Comparison of ENCODE assay signal across 10 cellular contexts in the genomic region with DNA sequence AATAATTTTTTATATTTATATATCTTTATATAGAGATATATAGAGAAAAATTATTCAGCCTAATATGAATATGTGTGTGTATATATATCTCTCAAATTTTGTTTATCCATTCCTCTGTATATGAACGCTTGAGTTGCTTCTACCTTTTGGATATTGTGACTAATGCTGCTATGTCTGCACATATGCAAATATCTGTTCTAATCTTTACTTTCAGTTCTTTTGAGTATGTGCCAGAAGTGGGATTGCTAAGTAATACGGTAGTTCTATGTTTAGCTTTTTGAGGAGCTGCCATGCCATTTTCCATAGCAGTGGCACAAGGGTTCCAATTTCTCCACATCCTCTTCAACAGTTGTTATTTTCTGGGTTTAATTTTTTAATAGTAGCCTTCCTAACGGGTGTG.
A peak's percentile ranks its signal among the peaks of the same experiment; 100 is the strongest.
DNase-seq lines count a peak whose midpoint lies in the region; ATAC-seq and TF ChIP-seq lines count a peak whose summit lies in the region.
"Had no signal": no experiment of that assay in that cellular context is flagged by ENCODE, and none has a peak within 500 bp of the region (broad histone marks: within the 10 kb centered on the region; RNA-seq: fewer than 3 reads in every experiment).

No MANE protein-coding gene starts in this region.

- no peak overlapping the region for H3K27ac ChIP-seq in thyroid gland

- whole genome bisulfite sequencing in thyroid gland, 2 donors: 76 to 85% methylated on average over 3 of the region's 3 CpGs

- no peaks in the 10 kb centered on the region for H3K27me3 Mint-ChIP-seq in activated T-helper 17 cell treated with anti-CD3 and anti-CD28 coated beads, Interleukin-2, amount 50 U/mL, for 72 hours
- H3K27me3 Mint-ChIP-seq in nephron progenitor cell (ENCODE audit: low read depth, poor library complexity): peaks cover 6% of the 10 kb centered on the region
- H3K27me3 Mint-ChIP-seq: central memory CD8-positive, alpha-beta T cell had no signal

- peak; percentile 34 for DNase-seq in GM06990 (ENCODE audit: extremely low read depth, insufficient read length)
- DNase-seq in stimulated activated CD4-positive, alpha-beta T cell treated with anti-CD3 and anti-CD28 coated beads, Interleukin-2, amount 100 ng/mL, for 24 hours: no peak
- no peak for DNase-seq in thyroid gland
- no peak for DNase-seq in NCI-H146 (lab: John Stamatoyannopoulos, UW)
- no peak for DNase-seq in nephron progenitor cell
- DNase-seq: Kasumi-1 had no signal

- no peaks in the 10 kb centered on the region for H3K4me1 ChIP-seq in thyroid gland

- no peaks in the 10 kb centered on the region for H3K9me3 ChIP-seq in thyroid gland

- no peaks in the 10 kb centered on the region for H3K36me3 ChIP-seq in GM06990 (ENCODE audit: control insufficient read depth, insufficient read depth, low read length)
- H3K36me3 ChIP-seq in thyroid gland: no peaks in the 10 kb centered on the region

- H3K9me3 Mint-ChIP-seq in activated T-helper 17 cell treated with anti-CD3 and anti-CD28 coated beads, Interleukin-2, amount 50 U/mL, for 72 hours: no peaks in the 10 kb centered on the region
- no peaks in the 10 kb centered on the region for H3K9me3 Mint-ChIP-seq in nephron progenitor cell
- H3K9me3 Mint-ChIP-seq: central memory CD8-positive, alpha-beta T cell had no signal

- no peak for TF ChIP-seq POLR2A in thyroid gland (IDR thresholded peaks at IDR 0.05)

- H3K27me3 ChIP-seq in GM06990 (replicated peaks; ENCODE audit: control insufficient read depth, insufficient read depth, low read length): no peaks in the 10 kb centered on the region
- H3K27me3 ChIP-seq in thyroid gland: no peaks in the 10 kb centered on the region

- peak overlapping the region; percentile 71 for H3K27ac Mint-ChIP-seq in activated T-helper 17 cell treated with anti-CD3 and anti-CD28 coated beads, Interleukin-2, amount 50 U/mL, for 72 hours
- no peak overlapping the region for H3K27ac Mint-ChIP-seq in nephron progenitor cell

- peak overlapping the region; percentile 50 for H3K4me3 Mint-ChIP-seq in activated T-helper 17 cell treated with anti-CD3 and anti-CD28 coated beads, Interleukin-2, amount 50 U/mL, for 72 hours
- no peak overlapping the region for H3K4me3 Mint-ChIP-seq in nephron progenitor cell
- H3K4me3 Mint-ChIP-seq: central memory CD8-positive, alpha-beta T cell had no signal

- intact Hi-C loops in thyroid gland (cut with DNase I): no loop called here

- H3K4me3 ChIP-seq in GM06990 (replicated peaks; ENCODE audit: low read depth, low read length) (no peak overlapping the region), thyroid gland (replicated peaks in 1 of 3) (no peak overlapping the region)

- peaks cover 38% of the 10 kb centered on the region for H3K4me1 Mint-ChIP-seq in activated T-helper 17 cell treated with anti-CD3 and anti-CD28 coated beads, Interleukin-2, amount 50 U/mL, for 72 hours
- H3K4me1 Mint-ChIP-seq in nephron progenitor cell: peaks cover 19% of the 10 kb centered on the region

- TF ChIP-seq CTCF in GM06990 (IDR thresholded peaks at IDR 0.05; ENCODE audit: insufficient read depth, low read length, poor library complexity, severe bottlenecking): no peak
- TF ChIP-seq CTCF in thyroid gland (IDR thresholded peaks at IDR 0.05): no peak
- TF ChIP-seq CTCF in nephron progenitor cell (IDR thresholded peaks at IDR 0.05): no peak

- peak; percentile 68 for ATAC-seq in GM19372 (IDR thresholded peaks at IDR 0.05; ENCODE audit: low read depth, unreplicated experiment)
- peak; percentile 75 for ATAC-seq in HG03064 (IDR thresholded peaks at IDR 0.05; ENCODE audit: low read depth, unreplicated experiment)
- peak; percentile 50 for ATAC-seq in activated T-helper 17 cell treated with anti-CD3 and anti-CD28 coated beads, Interleukin-2, amount 50 U/mL, for 72 hours (replicated peaks)

- no peaks in the 10 kb centered on the region for H3K36me3 Mint-ChIP-seq in activated T-helper 17 cell treated with anti-CD3 and anti-CD28 coated beads, Interleukin-2, amount 50 U/mL, for 72 hours (ENCODE audit: low read depth)
- H3K36me3 Mint-ChIP-seq in nephron progenitor cell (ENCODE audit: low read depth): no peaks in the 10 kb centered on the region
